Comparison of ENCODE assay signal across 18 cellular contexts in genomic region chr2:106176446-106177110, GRCh38. TPM values are rescaled to one million over a fixed set of nuclear protein-coding genes. Genes with fewer than 3 reads are reported as not detected.
DNase-seq lines count a peak whose midpoint lies in the region; ATAC-seq and TF ChIP-seq lines count a peak whose summit lies in the region.
"Had no signal": no experiment of that assay in that cellular context is flagged by ENCODE, and none has a peak within 500 bp of the region (broad histone marks: within the 10 kb centered on the region; RNA-seq: fewer than 3 reads in every experiment).

No MANE protein-coding gene starts in this region.

- peaks cover 31% of the 10 kb centered on the region for H3K4me1 Mint-ChIP-seq in WTC11
- peaks cover 12 to 98% (median 85%) of the 10 kb centered on the region in 7 donors for H3K4me1 Mint-ChIP-seq in naive thymus-derived CD4-positive, alpha-beta T cell

- no peaks in the 10 kb centered on the region for H3K9me3 Mint-ChIP-seq in WTC11
- peaks cover 0 to 4% (median 0%) of the 10 kb centered on the region in 11 donors for H3K9me3 Mint-ChIP-seq in naive thymus-derived CD4-positive, alpha-beta T cell
- H3K9me3 Mint-ChIP-seq: H9 had no signal

- H3K27me3 ChIP-seq in BLaER1 treated with 17β-estradiol and CSF1 and Interleukin-3, amounts not matched to agents 10 nM and 100 nM: no peaks in the 10 kb centered on the region
- H3K27me3 ChIP-seq in naive thymus-derived CD4-positive, alpha-beta T cell (ENCODE audit: control insufficient read depth in 2 of 2, insufficient read depth in 2 of 2, low read length in 2 of 2): no peaks in the 10 kb centered on the region
- H3K27me3 ChIP-seq: MG63 had no signal

- DNase-seq in GF-D8 (lab: John Stamatoyannopoulos, UW) (peak; percentile 19), WTC11 (ENCODE audit: low spot score) (no peak), inferior parietal cortex (ENCODE audit: extremely low spot score) (no peak)
- DNase-seq in naive thymus-derived CD4-positive, alpha-beta T cell: no peak
- DNase-seq: AML-193; DMS153; H9; KBM-7; MG63; NCI-H1092 treated with DMSO at 0.1 percent for 48 hours; NCI-H1694; NCI-H2107; NCI-H69; NK-92 treated with Interleukin-12 subunit alpha and Interleukin-12 subunit beta, amount 100 ng/mL, for 24 hours had no signal

- POLR2A ChIA-PET in WTC11 (lab: Charles Lee): interaction anchor here (1.0 kb wide), 1 partner anchor 11 kb away, joined by 4 read pairs; no protein-coding TSS in a partner anchor
- POLR2A ChIA-PET in naive thymus-derived CD4-positive, alpha-beta T cell (lab: Charles Lee): no interaction called here

- H3K27ac ChIP-seq in BLaER1 treated with 17β-estradiol and CSF1 and Interleukin-3, amounts not matched to agents 10 nM and 100 nM: 0 out of 22 replicates have a peak overlapping the region, but pooled peaks of 2 of the 11 experiments have one; percentile 18 to 20
- no peak overlapping the region for H3K27ac ChIP-seq in naive thymus-derived CD4-positive, alpha-beta T cell (ENCODE audit: low read depth, low read length)

- peaks cover 8% of the 10 kb centered on the region; the same call in 1 of the 2 replicates for H3K36me3 Mint-ChIP-seq in WTC11
- peaks cover 1 to 15% (median 5%) of the 10 kb centered on the region in 5 donors for H3K36me3 Mint-ChIP-seq in naive thymus-derived CD4-positive, alpha-beta T cell

- peaks cover 0 to 39% (median 25%) of the 10 kb centered on the region in 11 experiments; a peak in 19 of 22 replicates for H3K36me3 ChIP-seq in BLaER1 treated with 17β-estradiol and CSF1 and Interleukin-3, amounts not matched to agents 10 nM and 100 nM
- peaks cover 0 to 4% (median 0%) of the 10 kb centered on the region in 3 experiments for H3K36me3 ChIP-seq in naive thymus-derived CD4-positive, alpha-beta T cell (ENCODE audit: control insufficient read depth in 2 of 3, insufficient read depth in 3 of 3, low read length in 3 of 3)
- H3K36me3 ChIP-seq: MG63 had no signal

- no peak overlapping the region for H3K27ac Mint-ChIP-seq in WTC11
- H3K27ac Mint-ChIP-seq in naive thymus-derived CD4-positive, alpha-beta T cell: peak overlapping the region in 6 of 9 donors; percentile 19 to 80 (median 64)

- peaks cover 35 to 96% (median 86%) of the 10 kb centered on the region in 10 experiments for H3K4me1 ChIP-seq in BLaER1 treated with 17β-estradiol and CSF1 and Interleukin-3, amounts not matched to agents 10 nM and 100 nM
- H3K4me1 ChIP-seq in naive thymus-derived CD4-positive, alpha-beta T cell (ENCODE audit: control insufficient read depth in 2 of 2, insufficient read depth in 2 of 2, low read length in 2 of 2): peaks cover 0 to 16% of the 10 kb centered on the region in 2 donors

- ATAC-seq in WTC11 (peak; percentile 18), HG03521 (IDR thresholded peaks at IDR 0.05; ENCODE audit: unreplicated experiment) (no peak), GM18498 (IDR thresholded peaks at IDR 0.05; ENCODE audit: unreplicated experiment) (no peak), HG02840 (IDR thresholded peaks at IDR 0.05; ENCODE audit: low FRiP score, unreplicated experiment) (no peak)
- no peak for ATAC-seq in naive thymus-derived CD4-positive, alpha-beta T cell

- H3K4me3 ChIP-seq in BLaER1 treated with 17β-estradiol and CSF1 and Interleukin-3, amounts not matched to agents 10 nM and 100 nM: no peak overlapping the region
- no peak overlapping the region for H3K4me3 ChIP-seq in naive thymus-derived CD4-positive, alpha-beta T cell (ENCODE audit: low read length)
- H3K4me3 ChIP-seq: MG63 had no signal

- H3K4me2 ChIP-seq in BLaER1 treated with 17β-estradiol and CSF1 and Interleukin-3, amounts not matched to agents 10 nM and 100 nM: peak overlapping the region in 9 of 11 experiments; percentile 13 to 90 (median 82); a peak in 17 of 22 replicates

- 0 out of 22 replicates have a peak overlapping the region, but pooled peaks of 2 of the 11 experiments have one; percentile 21 to 68 for H3K9ac ChIP-seq in BLaER1 treated with 17β-estradiol and CSF1 and Interleukin-3, amounts not matched to agents 10 nM and 100 nM

- intact Hi-C loops in naive thymus-derived CD4-positive, alpha-beta T cell (cut with micrococcal nuclease): no loop called here

- H3K27me3 Mint-ChIP-seq in WTC11 (ENCODE audit: low read depth): no peaks in the 10 kb centered on the region
- no peaks in the 10 kb centered on the region for H3K27me3 Mint-ChIP-seq in naive thymus-derived CD4-positive, alpha-beta T cell

- H4K20me1 ChIP-seq in BLaER1 treated with 17β-estradiol and CSF1 and Interleukin-3, amounts not matched to agents 10 nM and 100 nM: peaks cover 4 to 97% (median 93%) of the 10 kb centered on the region in 11 experiments; a peak in 21 of 22 replicates

- no peak for TF ChIP-seq CTCF in WTC11 (IDR thresholded peaks at IDR 0.05)

- no peak overlapping the region for H3K4me3 Mint-ChIP-seq in WTC11
- peak overlapping the region in 1 of 10 donors; percentile 35 for H3K4me3 Mint-ChIP-seq in naive thymus-derived CD4-positive, alpha-beta T cell
- H3K4me3 Mint-ChIP-seq: H9 had no signal

- no peaks in the 10 kb centered on the region for H3K9me3 ChIP-seq in BLaER1 treated with 17β-estradiol and CSF1 and Interleukin-3, amounts not matched to agents 10 nM and 100 nM (replicated peaks in 1 of 11)
- no peaks in the 10 kb centered on the region for H3K9me3 ChIP-seq in naive thymus-derived CD4-positive, alpha-beta T cell (ENCODE audit: control insufficient read depth in 2 of 3, low read length in 3 of 3)
- H3K9me3 ChIP-seq: MG63 had no signal

- CTCF ChIA-PET in WTC11 (lab: Charles Lee): interaction anchor here (0.7 to 3.2 kb wide), 3 partner anchors 11 to 71 kb away, joined by 3 to 13 read pairs (median 6); no protein-coding TSS in a partner anchor
- CTCF ChIA-PET in naive thymus-derived CD4-positive, alpha-beta T cell (lab: Charles Lee): no interaction called here

TF ChIP-seq in WTC11, 78 proteins besides CTCF, POLR2A, EP300 and RAD21 (continues in another document):
- no peak for TF ChIP-seq ZNF317 (CRISPR knock-in tag; IDR thresholded peaks at IDR 0.05; ENCODE audit: borderline replicate concordance, low read depth)
- no peak for TF ChIP-seq ZNF423 (CRISPR knock-in tag; IDR thresholded peaks at IDR 0.05)
- TF ChIP-seq, protein P1, sequence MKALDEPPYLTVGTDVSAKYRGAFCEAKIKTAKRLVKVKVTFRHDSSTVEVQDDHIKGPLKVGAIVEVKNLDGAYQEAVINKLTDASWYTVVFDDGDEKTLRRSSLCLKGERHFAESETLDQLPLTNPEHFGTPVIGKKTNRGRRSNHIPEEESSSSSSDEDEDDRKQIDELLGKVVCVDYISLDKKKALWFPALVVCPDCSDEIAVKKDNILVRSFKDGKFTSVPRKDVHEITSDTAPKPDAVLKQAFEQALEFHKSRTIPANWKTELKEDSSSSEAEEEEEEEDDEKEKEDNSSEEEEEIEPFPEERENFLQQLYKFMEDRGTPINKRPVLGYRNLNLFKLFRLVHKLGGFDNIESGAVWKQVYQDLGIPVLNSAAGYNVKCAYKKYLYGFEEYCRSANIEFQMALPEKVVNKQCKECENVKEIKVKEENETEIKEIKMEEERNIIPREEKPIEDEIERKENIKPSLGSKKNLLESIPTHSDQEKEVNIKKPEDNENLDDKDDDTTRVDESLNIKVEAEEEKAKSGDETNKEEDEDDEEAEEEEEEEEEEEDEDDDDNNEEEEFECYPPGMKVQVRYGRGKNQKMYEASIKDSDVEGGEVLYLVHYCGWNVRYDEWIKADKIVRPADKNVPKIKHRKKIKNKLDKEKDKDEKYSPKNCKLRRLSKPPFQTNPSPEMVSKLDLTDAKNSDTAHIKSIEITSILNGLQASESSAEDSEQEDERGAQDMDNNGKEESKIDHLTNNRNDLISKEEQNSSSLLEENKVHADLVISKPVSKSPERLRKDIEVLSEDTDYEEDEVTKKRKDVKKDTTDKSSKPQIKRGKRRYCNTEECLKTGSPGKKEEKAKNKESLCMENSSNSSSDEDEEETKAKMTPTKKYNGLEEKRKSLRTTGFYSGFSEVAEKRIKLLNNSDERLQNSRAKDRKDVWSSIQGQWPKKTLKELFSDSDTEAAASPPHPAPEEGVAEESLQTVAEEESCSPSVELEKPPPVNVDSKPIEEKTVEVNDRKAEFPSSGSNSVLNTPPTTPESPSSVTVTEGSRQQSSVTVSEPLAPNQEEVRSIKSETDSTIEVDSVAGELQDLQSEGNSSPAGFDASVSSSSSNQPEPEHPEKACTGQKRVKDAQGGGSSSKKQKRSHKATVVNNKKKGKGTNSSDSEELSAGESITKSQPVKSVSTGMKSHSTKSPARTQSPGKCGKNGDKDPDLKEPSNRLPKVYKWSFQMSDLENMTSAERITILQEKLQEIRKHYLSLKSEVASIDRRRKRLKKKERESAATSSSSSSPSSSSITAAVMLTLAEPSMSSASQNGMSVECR (CRISPR knock-in tag; IDR thresholded peaks at IDR 0.05; ENCODE audit: borderline replicate concordance): no peak
- TF ChIP-seq TEAD4 (CRISPR knock-in tag; IDR thresholded peaks at IDR 0.05): no peak
- TF ChIP-seq, protein P2, sequence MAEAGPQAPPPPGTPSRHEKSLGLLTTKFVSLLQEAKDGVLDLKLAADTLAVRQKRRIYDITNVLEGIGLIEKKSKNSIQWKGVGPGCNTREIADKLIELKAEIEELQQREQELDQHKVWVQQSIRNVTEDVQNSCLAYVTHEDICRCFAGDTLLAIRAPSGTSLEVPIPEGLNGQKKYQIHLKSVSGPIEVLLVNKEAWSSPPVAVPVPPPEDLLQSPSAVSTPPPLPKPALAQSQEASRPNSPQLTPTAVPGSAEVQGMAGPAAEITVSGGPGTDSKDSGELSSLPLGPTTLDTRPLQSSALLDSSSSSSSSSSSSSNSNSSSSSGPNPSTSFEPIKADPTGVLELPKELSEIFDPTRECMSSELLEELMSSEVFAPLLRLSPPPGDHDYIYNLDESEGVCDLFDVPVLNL (CRISPR knock-in tag; IDR thresholded peaks at IDR 0.05; ENCODE audit: borderline replicate concordance, low read depth): no peak
- no peak for TF ChIP-seq PRRX2 (CRISPR knock-in tag; IDR thresholded peaks at IDR 0.05)
- no peak for TF ChIP-seq SMAD4 (CRISPR knock-in tag; IDR thresholded peaks at IDR 0.05)

RNA-seq across cellular contexts. Expression of gene UXS1, which starts 17.5 kb away (rescaled TPM):
- 39.2 to 44.7 TPM (median 42.6 TPM) in 3 replicates for total RNA-seq in WTC11 (2021)
- total RNA-seq in naive thymus-derived CD4-positive, alpha-beta T cell: 100 to 1,000 TPM in 2 of 5 experiments, 10 to 100 TPM in 3; 52.3 to 185 (median 93.3) TPM
- 100 to 1,000 TPM in 1 of 2 donors, 10 to 100 TPM in 1; 74.2 to 108 TPM for polyA plus RNA-seq in naive thymus-derived CD4-positive, alpha-beta T cell
